Comparison of ENCODE assay signal across 23 cellular contexts in genomic region chr12:92237262-92237661, GRCh38.
"Had no signal": no experiment of that assay in that cellular context is flagged by ENCODE, and none has a peak within 500 bp of the region (broad histone marks: within the 10 kb centered on the region; RNA-seq: fewer than 3 reads in every experiment).

No MANE protein-coding gene starts in this region.

- ATAC-seq: activated CD4-positive, CD25-positive, alpha-beta regulatory T cell treated with anti-CD3 and anti-CD28 coated beads, Interleukin-2, amount 50 U/mL, for 24 hours; body of pancreas; foreskin keratinocyte; heart right ventricle; natural killer cell; right cardiac atrium; stimulated activated naive CD8-positive, alpha-beta T cell treated with anti-CD3 and anti-CD28 coated beads, Interleukin-15, Interleukin-2, amounts not matched to agents 100 U/mL and 50 U/mL, for 24 hours had no signal

- DNase-seq: activated CD4-positive, alpha-beta T cell treated with anti-CD3 and anti-CD28 coated beads for 48 hours; activated CD4-positive, alpha-beta T cell treated with anti-CD3 and anti-CD28 coated beads, Interleukin-2, amount 50 U/mL, for 48 hours; activated CD8-positive, alpha-beta memory T cell treated with anti-CD3 and anti-CD28 coated beads for 24 hours; activated gamma-delta T cell; activated naive CD4-positive, alpha-beta T cell treated with anti-CD3 and anti-CD28 coated beads, Interleukin-2, amount 50 U/mL, for 16 hours; adrenal gland; aorta; body of pancreas; dermis blood vessel endothelial cell; effector CD4-positive, alpha-beta T cell; foreskin keratinocyte; heart right ventricle; midbrain; natural killer cell; posterior cingulate gyrus; right cardiac atrium; stimulated activated CD4-positive, alpha-beta T cell treated with anti-CD3 and anti-CD28 coated beads, Interleukin-2, amount 100 ng/mL, for 48 hours; stimulated activated naive CD8-positive, alpha-beta T cell treated with anti-CD3 and anti-CD28 coated beads, Interleukin-15, Interleukin-2, amounts not matched to agents 100 U/mL and 50 U/mL, for 24 hours; uterus had no signal

- H3K4me3 Mint-ChIP-seq: natural killer cell, type B pancreatic cell had no signal

- H3K9me3 ChIP-seq: adrenal gland, body of pancreas, esophagus muscularis mucosa, heart right ventricle, thoracic aorta, uterus had no signal

- H3K27me3 Mint-ChIP-seq: type B pancreatic cell had no signal

- H3K27ac Mint-ChIP-seq: natural killer cell, type B pancreatic cell had no signal

- H3K36me3 Mint-ChIP-seq: natural killer cell, type B pancreatic cell had no signal

- H3K9me3 Mint-ChIP-seq: natural killer cell, type B pancreatic cell had no signal
